11 cellular contexts compared by ENCODE assay signal in genomic region chr2:148524519-148524919, GRCh38.
A peak's percentile ranks its signal among the peaks of the same experiment; 100 is the strongest.
DNase-seq lines count a peak whose midpoint lies in the region; ATAC-seq lines count a peak whose summit lies in the region.
"Had no signal": no experiment of that assay in that cellular context is flagged by ENCODE, and none has a peak within 500 bp of the region (broad histone marks: within the 10 kb centered on the region; RNA-seq: fewer than 3 reads in every experiment).

No MANE protein-coding gene starts in this region.

- peaks cover 85% of the 10 kb centered on the region for H3K4me1 Mint-ChIP-seq in activated naive CD4-positive, alpha-beta T cell treated with anti-CD3 and anti-CD28 coated beads for 36 hours (ENCODE audit: low read depth)

- CTCF ChIA-PET in activated naive CD4-positive, alpha-beta T cell treated with anti-CD3 and anti-CD28 coated beads for 36 hours (lab: Charles Lee): interaction anchor here (0.7 to 2.3 kb wide), 5 partner anchors 12 to 119 kb away, joined by 3 to 14 read pairs (median 5); no protein-coding TSS in a partner anchor

- H3K4me3 Mint-ChIP-seq in activated naive CD4-positive, alpha-beta T cell treated with anti-CD3 and anti-CD28 coated beads for 36 hours: peak overlapping the region; percentile 14

- peaks cover 4% of the 10 kb centered on the region for H3K36me3 Mint-ChIP-seq in activated naive CD4-positive, alpha-beta T cell treated with anti-CD3 and anti-CD28 coated beads for 36 hours (ENCODE audit: low read depth)

- intact Hi-C loops in activated naive CD4-positive, alpha-beta T cell treated with anti-CD3 and anti-CD28 coated beads for 36 hours (cut with micrococcal nuclease): loop anchor here (1.0 to 10.0 kb wide), 14 partner anchors 15 to 1060 kb away; partner anchors contain the start of genes KIF5C, MMADHC and ORC4

- ATAC-seq in GM18520 (IDR thresholded peaks at IDR 0.05; ENCODE audit: unreplicated experiment) (no peak), GM21717 (IDR thresholded peaks at IDR 0.05; ENCODE audit: unreplicated experiment) (no peak)

- no peaks in the 10 kb centered on the region for H3K9me3 Mint-ChIP-seq in activated naive CD4-positive, alpha-beta T cell treated with anti-CD3 and anti-CD28 coated beads for 36 hours

- DNase-seq in EH (ENCODE audit: low read depth): peak; percentile 17
- peak; percentile 66 for DNase-seq in T-helper 22 cell (ENCODE audit: low read depth)
- DNase-seq in activated naive CD4-positive, alpha-beta T cell treated with anti-CD3 and anti-CD28 coated beads for 36 hours: peak; percentile 87
- peak; percentile 72 for DNase-seq in stimulated activated CD4-positive, alpha-beta T cell treated with anti-CD3 and anti-CD28 coated beads, Interleukin-1b, Interleukin-23, amount 100 ng/mL, for 48 hours
- no peak for DNase-seq in NCI-H226
- DNase-seq in dedifferentiated amniotic fluid mesenchymal stem cell (ENCODE audit: extremely low spot score): no peak
- DNase-seq: kidney, NCI-H1105, tibial artery had no signal

- peak overlapping the region; percentile 94 for H3K27ac Mint-ChIP-seq in activated naive CD4-positive, alpha-beta T cell treated with anti-CD3 and anti-CD28 coated beads for 36 hours

- H3K27me3 Mint-ChIP-seq in activated naive CD4-positive, alpha-beta T cell treated with anti-CD3 and anti-CD28 coated beads for 36 hours (ENCODE audit: low read depth): no peaks in the 10 kb centered on the region

Comparison
In these comparisons a context has a peak if more than half of its experiments do, and no peak if none do; other contexts are left out.
1. DNase-seq: peak in EH (single experiment), T-helper 22 cell (single experiment), activated naive CD4-positive, alpha-beta T cell treated with anti-CD3 and anti-CD28 coated beads for 36 hours (single experiment) and stimulated activated CD4-positive, alpha-beta T cell treated with anti-CD3 and anti-CD28 coated beads, Interleukin-1b, Interleukin-23, amount 100 ng/mL, for 48 hours (single experiment); none in NCI-H226 (single experiment) and dedifferentiated amniotic fluid mesenchymal stem cell (single experiment).